In genomic region chr3:138686771-138687221, GRCh38 we compare ENCODE assay signal across 1 cellular context.
TF ChIP-seq lines count a peak whose summit lies in the region.

No MANE protein-coding gene starts in this region.

TF ChIP-seq in HepG2, 621 proteins besides CTCF, POLR2A, EP300 and RAD21 (continued from another document and continues in another):
- 0 out of 2 replicates have a peak, but pooled peaks have one; percentile 30 for TF ChIP-seq HNF1A (IDR thresholded peaks at IDR 0.05; ENCODE audit: low read depth)
- TF ChIP-seq HNF1A (CRISPR knock-in tag; IDR thresholded peaks at IDR 0.05; ENCODE audit: borderline replicate concordance): no peak; the same call in 1 of the 2 replicates
- TF ChIP-seq ZBTB14 (CRISPR knock-in tag; IDR thresholded peaks at IDR 0.05): no peak
- TF ChIP-seq RFX5 (IDR thresholded peaks at IDR 0.05; ENCODE audit: low read depth, low read length): no peak
- no peak for TF ChIP-seq KDM5A (IDR thresholded peaks at IDR 0.05; ENCODE audit: borderline replicate concordance, low read length)
- peak; percentile 50 for TF ChIP-seq NR2F6 (IDR thresholded peaks at IDR 0.05)
- peak; percentile 34; the same call in 1 of the 2 replicates for TF ChIP-seq NR2F6 (CRISPR knock-in tag; IDR thresholded peaks at IDR 0.05)
- TF ChIP-seq ATF5 (CRISPR knock-in tag; IDR thresholded peaks at IDR 0.05; ENCODE audit: low read depth): no peak
- no peak for TF ChIP-seq ZSCAN9 (CRISPR knock-in tag; IDR thresholded peaks at IDR 0.05; ENCODE audit: borderline replicate concordance)
- TF ChIP-seq MAFK (conservative IDR thresholded peaks at IDR 0.05 in 1 of 2, IDR thresholded peaks at IDR 0.05 in 1 of 2; ENCODE audit: low read length in 2 of 2): no peak
- no peak for TF ChIP-seq ZNF530 (CRISPR knock-in tag; IDR thresholded peaks at IDR 0.05; ENCODE audit: low read depth)
- TF ChIP-seq DBP (CRISPR knock-in tag; IDR thresholded peaks at IDR 0.05; ENCODE audit: not compliant biosample characterization): no peak
- TF ChIP-seq ZNF34 (CRISPR knock-in tag; IDR thresholded peaks at IDR 0.05; ENCODE audit: borderline replicate concordance): no peak
- peak; percentile 50 for TF ChIP-seq TCF7 (IDR thresholded peaks at IDR 0.05; ENCODE audit: low read depth)
- TF ChIP-seq ZNF788 (CRISPR knock-in tag; IDR thresholded peaks at IDR 0.05; ENCODE audit: borderline replicate concordance): no peak
- no peak for TF ChIP-seq TOE1 (CRISPR knock-in tag; IDR thresholded peaks at IDR 0.05)
- TF ChIP-seq DMTF1 (CRISPR knock-in tag; IDR thresholded peaks at IDR 0.05): no peak
- peak; percentile 92 for TF ChIP-seq PAXIP1 (CRISPR knock-in tag; conservative IDR thresholded peaks at IDR 0.05)
- TF ChIP-seq RXRB (CRISPR knock-in tag; IDR thresholded peaks at IDR 0.05; ENCODE audit: borderline replicate concordance): peak; percentile 52; the same call in 1 of the 2 replicates
- TF ChIP-seq ATF4 (CRISPR knock-in tag; IDR thresholded peaks at IDR 0.05): no peak
- no peak for TF ChIP-seq RBM22 (optimal IDR thresholded peaks at IDR 0.05; ENCODE audit: low read length)
- no peak for TF ChIP-seq JUND (CRISPR knock-in tag; IDR thresholded peaks at IDR 0.05)
- no peak for TF ChIP-seq ZNF556 (CRISPR knock-in tag; IDR thresholded peaks at IDR 0.05; ENCODE audit: borderline replicate concordance)
- peak; percentile 32 for TF ChIP-seq ASH2L (IDR thresholded peaks at IDR 0.05; ENCODE audit: insufficient read length, low read depth, low read length)
- 0 out of 2 replicates have a peak, but pooled peaks have one; percentile 41 for TF ChIP-seq KLF9 (CRISPR knock-in tag; IDR thresholded peaks at IDR 0.05; ENCODE audit: low read depth)
- no peak for TF ChIP-seq KDM2A (CRISPR knock-in tag; IDR thresholded peaks at IDR 0.05; ENCODE audit: borderline replicate concordance, low read depth)
- peak; percentile 84 for TF ChIP-seq RERE (CRISPR knock-in tag; IDR thresholded peaks at IDR 0.05; ENCODE audit: low read depth)
- TF ChIP-seq ZNF614 (CRISPR knock-in tag; IDR thresholded peaks at IDR 0.05; ENCODE audit: borderline replicate concordance): 0 out of 2 replicates have a peak, but pooled peaks have one; percentile 51
- no peak for TF ChIP-seq ZFX (CRISPR knock-in tag; IDR thresholded peaks at IDR 0.05; ENCODE audit: low read depth)
- TF ChIP-seq KAT7 (CRISPR knock-in tag; IDR thresholded peaks at IDR 0.05; ENCODE audit: borderline replicate concordance): no peak
- no peak for TF ChIP-seq JARID2 (CRISPR knock-in tag; IDR thresholded peaks at IDR 0.05; ENCODE audit: insufficient replicate concordance)
